Comparison of ENCODE assay signal across 8 cellular contexts in genomic region chr1:171226757-171227370, GRCh38. TPM values are rescaled to one million over a fixed set of nuclear protein-coding genes. Genes with fewer than 3 reads are reported as not detected.
DNase-seq lines count a peak whose midpoint lies in the region; ATAC-seq, FAIRE-seq and TF ChIP-seq lines count a peak whose summit lies in the region.

No MANE protein-coding gene starts in this region.

- TF ChIP-seq CTCF in WI38 (IDR thresholded peaks at IDR 0.05; ENCODE audit: low read depth, low read length) (peak; percentile 60), prostate gland (IDR thresholded peaks at IDR 0.05) (peak; percentile 57 to 87 (median 83))

- H3K27me3 Mint-ChIP-seq in T-helper 2 cell treated with Interferon-gamma antibody and Interleukin-4, amounts not matched to agents 5 μg/mL and 100 μg/mL, for 36 hours (ENCODE audit: low read depth), result peaks cover 3% of the 10 kb centered on the region

- H3K27ac ChIP-seq in prostate gland, result no peak overlapping the region

- no peak for FAIRE-seq in frontal cortex (lab: Jason Lieb, UNC)

- intact Hi-C loops in prostate gland (cut with DNase I), result loop anchor here (2.0 to 5.0 kb wide), 2 partner anchors 146 to 260 kb away; no protein-coding TSS in a partner anchor

- 86% methylated on average over 1 of the region's 1 CpG for WGBS in prostate gland

- H3K4me1 Mint-ChIP-seq in T-helper 2 cell treated with Interferon-gamma antibody and Interleukin-4, amounts not matched to agents 5 μg/mL and 100 μg/mL, for 36 hours (ENCODE audit: low read depth), result peaks cover 1% of the 10 kb centered on the region

- H3K27me3 ChIP-seq in prostate gland (replicated peaks; ENCODE audit: insufficient read depth), result no peaks in the 10 kb centered on the region

- H3K36me3 Mint-ChIP-seq in T-helper 2 cell treated with Interferon-gamma antibody and Interleukin-4, amounts not matched to agents 5 μg/mL and 100 μg/mL, for 36 hours (ENCODE audit: low read depth), result no peaks in the 10 kb centered on the region

- peak; percentile 85 for ATAC-seq in GM19328 (IDR thresholded peaks at IDR 0.05; ENCODE audit: unreplicated experiment)
- peak; percentile 96 for ATAC-seq in HG03342 (IDR thresholded peaks at IDR 0.05; ENCODE audit: unreplicated experiment)

- H3K4me3 Mint-ChIP-seq in T-helper 2 cell treated with Interferon-gamma antibody and Interleukin-4, amounts not matched to agents 5 μg/mL and 100 μg/mL, for 36 hours, result no peak overlapping the region

- no peaks in the 10 kb centered on the region for H3K9me3 Mint-ChIP-seq in T-helper 2 cell treated with Interferon-gamma antibody and Interleukin-4, amounts not matched to agents 5 μg/mL and 100 μg/mL, for 36 hours

- peak; percentile 85 for DNase-seq in DMS53 (lab: John Stamatoyannopoulos, UW)
- DNase-seq in NCI-H2196 treated with DMSO at 0.1 percent for 48 hours (lab: John Stamatoyannopoulos, UW; ENCODE audit: unreplicated experiment), result peak; percentile 15
- DNase-seq in frontal cortex (ENCODE audit: low spot score in 2 of 2), result peak; percentile 16 to 52
- DNase-seq in prostate gland (ENCODE audit: low spot score), result peak; percentile 60
- DNase-seq in T-helper 2 cell treated with Interferon-gamma antibody and Interleukin-4, amounts not matched to agents 5 μg/mL and 100 μg/mL, for 36 hours (ENCODE audit: low spot score), result no peak

- no peak for TF ChIP-seq POLR2A in prostate gland (IDR thresholded peaks at IDR 0.05)

- H3K36me3 ChIP-seq in prostate gland, result no peaks in the 10 kb centered on the region

- H3K4me1 ChIP-seq in prostate gland (replicated peaks), result no peaks in the 10 kb centered on the region

- no peak overlapping the region for H3K27ac Mint-ChIP-seq in T-helper 2 cell treated with Interferon-gamma antibody and Interleukin-4, amounts not matched to agents 5 μg/mL and 100 μg/mL, for 36 hours

- H3K9me3 ChIP-seq in prostate gland, result no peaks in the 10 kb centered on the region

- H3K4me3 ChIP-seq in WI38 (ENCODE audit: low read depth, low read length), result no peak overlapping the region
- no peak overlapping the region for H3K4me3 ChIP-seq in prostate gland

RNA-seq across cellular contexts. Expression of gene FMO1, which starts 21.4 kb away (rescaled TPM):
- 3.7 TPM for total RNA-seq in frontal cortex
- total RNA-seq in prostate gland, result under 1 TPM in 1 of 2 donors, not detected in 1; 0.28 TPM

RNA-seq across cellular contexts. Expression of gene FMO2, which starts 41.8 kb away (rescaled TPM):
- 0.41 TPM for total RNA-seq in frontal cortex
- total RNA-seq in prostate gland, result 10 to 100 TPM in 1 of 2 donors, 1 to 10 TPM in 1; 6.5 to 10.6 TPM
